ENCODE assay signal across 17 cellular contexts in the genomic region with DNA sequence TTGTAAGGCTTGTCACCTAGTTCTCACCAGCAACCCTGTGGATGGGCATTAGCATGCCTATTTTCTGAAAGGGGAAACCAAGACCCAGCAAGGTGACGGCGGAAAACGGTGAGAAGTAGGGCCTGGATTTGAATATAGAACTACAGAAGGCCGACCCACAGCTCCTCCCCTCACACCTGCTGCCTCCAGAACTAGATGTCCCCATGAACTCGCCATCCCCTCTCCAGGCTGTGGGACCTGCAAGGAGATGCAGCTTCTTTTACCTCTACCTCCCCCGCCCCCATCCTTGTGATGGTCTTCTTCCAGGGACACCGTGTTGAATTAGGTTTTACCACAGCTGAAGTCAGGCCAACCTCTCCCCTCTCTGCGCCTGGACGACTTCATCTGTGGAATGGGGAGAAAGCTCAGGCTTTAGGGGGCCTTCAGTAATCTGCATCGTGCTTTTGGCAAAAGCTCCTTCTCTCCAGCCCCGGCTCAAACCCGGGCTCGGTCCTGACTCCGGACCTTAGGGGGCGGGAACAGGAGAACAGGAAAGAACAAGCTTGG. TPM values are rescaled to one million over a fixed set of nuclear protein-coding genes. Genes with fewer than 3 reads are reported as not detected.
DNase-seq lines count a peak whose midpoint lies in the region; ATAC-seq and TF ChIP-seq lines count a peak whose summit lies in the region.
"Had no signal": no experiment of that assay in that cellular context is flagged by ENCODE, and none has a peak within 500 bp of the region (broad histone marks: within the 10 kb centered on the region; RNA-seq: fewer than 3 reads in every experiment).

No MANE protein-coding gene starts in this region.

- POLR2A ChIA-PET in HEK293 (lab: Yijun Ruan, JAX) (no interaction called here), WTC11 (lab: Charles Lee) (interaction anchor here (1.5 kb wide), 1 partner anchor 12 kb away, joined by 5 read pairs; no protein-coding TSS in a partner anchor)

- H3K4me2 ChIP-seq in skeletal muscle satellite cell (ENCODE audit: low read length): peak overlapping the region; percentile 65

- H3K4me3 ChIP-seq in HEK293 (ENCODE audit: low read depth, low read length) (no peak overlapping the region), iPS-18c (ENCODE audit: insufficient read depth, low read depth, low read length) (peak overlapping the region; percentile 38; the same call in 1 of the 2 replicates), skeletal muscle satellite cell (ENCODE audit: low read length) (peak overlapping the region; percentile 55)
- H3K4me3 ChIP-seq: lower lobe of right lung, ovary had no signal

- no peaks in the 10 kb centered on the region for H3K9me3 ChIP-seq in HEK293 (ENCODE audit: control insufficient read depth, insufficient read depth, low read depth, low read length)
- no peaks in the 10 kb centered on the region for H3K9me3 ChIP-seq in iPS-18c (ENCODE audit: control insufficient read depth, insufficient read depth, low read length)
- no peaks in the 10 kb centered on the region for H3K9me3 ChIP-seq in skeletal muscle satellite cell (replicated peaks; ENCODE audit: low read length)
- H3K9me3 ChIP-seq: lower lobe of right lung, ovary, tibial nerve had no signal

- no peaks in the 10 kb centered on the region for H3K9me3 Mint-ChIP-seq in WTC11
- H3K9me3 Mint-ChIP-seq: activated T-cell treated with anti-CD3 and anti-CD28 coated beads, Interleukin-2, amount 50 U/mL, for 24 hours had no signal

- peaks cover 45% of the 10 kb centered on the region for H3K4me1 Mint-ChIP-seq in WTC11

- no peak for TF ChIP-seq CTCF in HEK293 (tag by site-specific recombination; IDR thresholded peaks at IDR 0.05)
- no peak for TF ChIP-seq CTCF in WTC11 (IDR thresholded peaks at IDR 0.05)

- H3K36me3 Mint-ChIP-seq in WTC11: no peaks in the 10 kb centered on the region

- no peak overlapping the region; the same call in 1 of the 2 replicates for H3K27ac ChIP-seq in HEK293 (ENCODE audit: extremely low read depth, low read depth, low read length)
- H3K27ac ChIP-seq: lower lobe of right lung, ovary, skin epidermis, tibial nerve had no signal

- no peak overlapping the region for H3K9ac ChIP-seq in skeletal muscle satellite cell (ENCODE audit: low read depth, low read length)

- H3K36me3 ChIP-seq in HEK293 (ENCODE audit: control insufficient read depth in 2 of 2, insufficient read depth in 1 of 2, low read length in 2 of 2) (peaks cover 0 to under 1% of the 10 kb centered on the region in 2 experiments; a peak in 1 of 3 replicates), skeletal muscle satellite cell (ENCODE audit: insufficient read depth, low read length) (no peaks in the 10 kb centered on the region)
- H3K36me3 ChIP-seq: lower lobe of right lung, ovary, tibial nerve had no signal

- H3K4me3 Mint-ChIP-seq in WTC11: peak overlapping the region; percentile 66
- H3K4me3 Mint-ChIP-seq: activated T-cell treated with anti-CD3 and anti-CD28 coated beads, Interleukin-2, amount 50 U/mL, for 24 hours had no signal

- CTCF ChIA-PET in HEK293 (lab: Yijun Ruan, JAX) (interaction anchor here (0.5 to 1.5 kb wide), 5 partner anchors 168 to 1104 kb away, joined by 3 to 5 read pairs (median 3); a partner anchor contains a TSS), WTC11 (lab: Charles Lee) (interaction anchor here (0.5 to 2.9 kb wide), 15 partner anchors 11 to 1150 kb away, joined by 3 to 26 read pairs (median 4); no protein-coding TSS in a partner anchor)

- ATAC-seq in WTC11 (0 out of 2 replicates have a peak, but pooled peaks have one; percentile 2), HG02970 (IDR thresholded peaks at IDR 0.05; ENCODE audit: low FRiP score, unreplicated experiment) (no peak), GM18867 (IDR thresholded peaks at IDR 0.05; ENCODE audit: unreplicated experiment) (no peak)
- ATAC-seq: activated CD4-positive, CD25-positive, alpha-beta regulatory T cell treated with anti-CD3 and anti-CD28 coated beads, Interleukin-2, amount 50 U/mL, for 24 hours; lower lobe of right lung; stimulated activated naive CD8-positive, alpha-beta T cell treated with anti-CD3 and anti-CD28 coated beads, Interleukin-15, Interleukin-2, amounts not matched to agents 100 U/mL and 50 U/mL, for 24 hours had no signal

- H3K27me3 Mint-ChIP-seq in WTC11 (ENCODE audit: low read depth): peaks cover 96% of the 10 kb centered on the region

- peaks cover 60% of the 10 kb centered on the region for H3K27me3 ChIP-seq in skeletal muscle satellite cell (ENCODE audit: control insufficient read depth, insufficient read depth, low read length)
- H3K27me3 ChIP-seq: ovary had no signal

- no peak overlapping the region for H3K27ac Mint-ChIP-seq in WTC11
- H3K27ac Mint-ChIP-seq: activated T-cell treated with anti-CD3 and anti-CD28 coated beads, Interleukin-2, amount 50 U/mL, for 24 hours had no signal

- peaks cover 15% of the 10 kb centered on the region for H3K4me1 ChIP-seq in HEK293 (ENCODE audit: control insufficient read depth, insufficient read depth, low read length)
- peaks cover 5% of the 10 kb centered on the region for H3K4me1 ChIP-seq in skeletal muscle satellite cell (ENCODE audit: control insufficient read depth, insufficient read depth, low read length)

- no peak for DNase-seq in WTC11 (ENCODE audit: low spot score)
- DNase-seq in activated effector memory CD4-positive, alpha-beta T cell treated with Interleukin-2 at 50 U/mL for 16 hours: no peak
- DNase-seq: activated naive CD4-positive, alpha-beta T cell treated with Interleukin-2 at 50 U/mL for 16 hours; activated T-cell treated with anti-CD3 and anti-CD28 coated beads, Interleukin-2, amount 50 U/mL, for 24 hours; AML-193; lower lobe of right lung; NCI-H2107; ovary; stimulated activated naive CD8-positive, alpha-beta T cell treated with anti-CD3 and anti-CD28 coated beads, Interleukin-15, Interleukin-2, amounts not matched to agents 100 U/mL and 50 U/mL, for 24 hours had no signal

TF ChIP-seq in HEK293, 187 proteins besides CTCF, POLR2A, EP300 and RAD21:
- TF ChIP-seq ZNF354C (tag by site-specific recombination; IDR thresholded peaks at IDR 0.05; ENCODE audit: borderline replicate concordance, low read depth): no peak
- 0 out of 2 replicates have a peak, but pooled peaks have one; percentile 8 for TF ChIP-seq ZNF600 (tag by site-specific recombination; IDR thresholded peaks at IDR 0.05)

TF ChIP-seq in WTC11, 78 proteins besides CTCF, POLR2A, EP300 and RAD21 (continues in another document):
- TF ChIP-seq KAT7 (CRISPR knock-in tag; IDR thresholded peaks at IDR 0.05; ENCODE audit: borderline replicate concordance) (no peak), JUN (CRISPR knock-in tag; IDR thresholded peaks at IDR 0.05) (no peak), SMAD4 (CRISPR knock-in tag; IDR thresholded peaks at IDR 0.05) (no peak)
- TF ChIP-seq, protein P1, sequence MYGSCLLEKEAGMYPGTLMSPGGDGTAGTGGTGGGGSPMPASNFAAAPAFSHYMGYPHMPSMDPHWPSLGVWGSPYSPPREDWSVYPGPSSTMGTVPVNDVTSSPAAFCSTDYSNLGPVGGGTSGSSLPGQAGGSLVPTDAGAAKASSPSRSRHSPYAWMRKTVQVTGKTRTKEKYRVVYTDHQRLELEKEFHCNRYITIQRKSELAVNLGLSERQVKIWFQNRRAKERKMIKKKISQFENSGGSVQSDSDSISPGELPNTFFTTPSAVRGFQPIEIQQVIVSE (CRISPR knock-in tag; IDR thresholded peaks at IDR 0.05; ENCODE audit: borderline replicate concordance): no peak
- TF ChIP-seq, protein P2, sequence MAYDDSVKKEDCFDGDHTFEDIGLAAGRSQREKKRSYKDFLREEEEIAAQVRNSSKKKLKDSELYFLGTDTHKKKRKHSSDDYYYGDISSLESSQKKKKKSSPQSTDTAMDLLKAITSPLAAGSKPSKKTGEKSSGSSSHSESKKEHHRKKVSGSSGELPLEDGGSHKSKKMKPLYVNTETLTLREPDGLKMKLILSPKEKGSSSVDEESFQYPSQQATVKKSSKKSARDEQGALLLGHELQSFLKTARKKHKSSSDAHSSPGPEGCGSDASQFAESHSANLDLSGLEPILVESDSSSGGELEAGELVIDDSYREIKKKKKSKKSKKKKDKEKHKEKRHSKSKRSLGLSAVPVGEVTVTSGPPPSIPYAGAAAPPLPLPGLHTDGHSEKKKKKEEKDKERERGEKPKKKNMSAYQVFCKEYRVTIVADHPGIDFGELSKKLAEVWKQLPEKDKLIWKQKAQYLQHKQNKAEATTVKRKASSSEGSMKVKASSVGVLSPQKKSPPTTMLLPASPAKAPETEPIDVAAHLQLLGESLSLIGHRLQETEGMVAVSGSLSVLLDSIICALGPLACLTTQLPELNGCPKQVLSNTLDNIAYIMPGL (CRISPR knock-in tag; IDR thresholded peaks at IDR 0.05): no peak
- TF ChIP-seq, protein P3, sequence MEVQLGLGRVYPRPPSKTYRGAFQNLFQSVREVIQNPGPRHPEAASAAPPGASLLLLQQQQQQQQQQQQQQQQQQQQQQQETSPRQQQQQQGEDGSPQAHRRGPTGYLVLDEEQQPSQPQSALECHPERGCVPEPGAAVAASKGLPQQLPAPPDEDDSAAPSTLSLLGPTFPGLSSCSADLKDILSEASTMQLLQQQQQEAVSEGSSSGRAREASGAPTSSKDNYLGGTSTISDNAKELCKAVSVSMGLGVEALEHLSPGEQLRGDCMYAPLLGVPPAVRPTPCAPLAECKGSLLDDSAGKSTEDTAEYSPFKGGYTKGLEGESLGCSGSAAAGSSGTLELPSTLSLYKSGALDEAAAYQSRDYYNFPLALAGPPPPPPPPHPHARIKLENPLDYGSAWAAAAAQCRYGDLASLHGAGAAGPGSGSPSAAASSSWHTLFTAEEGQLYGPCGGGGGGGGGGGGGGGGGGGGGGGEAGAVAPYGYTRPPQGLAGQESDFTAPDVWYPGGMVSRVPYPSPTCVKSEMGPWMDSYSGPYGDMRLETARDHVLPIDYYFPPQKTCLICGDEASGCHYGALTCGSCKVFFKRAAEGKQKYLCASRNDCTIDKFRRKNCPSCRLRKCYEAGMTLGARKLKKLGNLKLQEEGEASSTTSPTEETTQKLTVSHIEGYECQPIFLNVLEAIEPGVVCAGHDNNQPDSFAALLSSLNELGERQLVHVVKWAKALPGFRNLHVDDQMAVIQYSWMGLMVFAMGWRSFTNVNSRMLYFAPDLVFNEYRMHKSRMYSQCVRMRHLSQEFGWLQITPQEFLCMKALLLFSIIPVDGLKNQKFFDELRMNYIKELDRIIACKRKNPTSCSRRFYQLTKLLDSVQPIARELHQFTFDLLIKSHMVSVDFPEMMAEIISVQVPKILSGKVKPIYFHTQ (CRISPR knock-in tag; IDR thresholded peaks at IDR 0.05): no peak

RNA-seq across cellular contexts. Expression of a gene that starts 4.2 kb away (rescaled TPM):
- 0.73 to 0.94 TPM (median 0.83 TPM) in 3 replicates for total RNA-seq in WTC11 (2021)
- 0.76 and 1.1 TPM in 2 replicates for total RNA-seq in skeletal muscle satellite cell (2012; rRNA removed)
